Comparison of ENCODE assay signal across 8 cellular contexts in genomic region chr7:155260498-155260872, GRCh38.
"Had no signal": no experiment of that assay in that cellular context is flagged by ENCODE, and none has a peak within 500 bp of the region (broad histone marks: within the 10 kb centered on the region; RNA-seq: fewer than 3 reads in every experiment).

No MANE protein-coding gene starts in this region.

- H3K4me2 ChIP-seq: GM23338 had no signal

- FAIRE-seq: HepG2, K562 had no signal

- H2AFZ ChIP-seq: GM23338 had no signal

- H3K9me3 ChIP-seq: HAP-1 had no signal

- H3K36me3 ChIP-seq: HAP-1 had no signal

- H3K4me1 ChIP-seq: HAP-1 had no signal

- H3K27ac ChIP-seq: HL-60 had no signal

- H3K4me3 ChIP-seq: GM23338, HAP-1, K562 had no signal

- DNase-seq: H7, HFFc6, KG1 had no signal

- ATAC-seq: GM23338 had no signal
